In genomic region chr5:80754900-80755299, GRCh38 we compare ENCODE assay signal across 9 cellular contexts.
DNase-seq lines count a peak whose midpoint lies in the region; ATAC-seq and TF ChIP-seq lines count a peak whose summit lies in the region.
"Had no signal": no experiment of that assay in that cellular context is flagged by ENCODE, and none has a peak within 500 bp of the region (broad histone marks: within the 10 kb centered on the region; RNA-seq: fewer than 3 reads in every experiment).

No MANE protein-coding gene starts in this region.

- no peak for TF ChIP-seq CTCF in brain microvascular endothelial cell (IDR thresholded peaks at IDR 0.05; ENCODE audit: low read depth, low read length, missing control alignments)

- no peaks in the 10 kb centered on the region for H3K36me3 ChIP-seq in brain microvascular endothelial cell (replicated peaks)
- H3K36me3 ChIP-seq: cardiac muscle cell had no signal

- in situ Hi-C loops in brain microvascular endothelial cell (cut with HindIII; ENCODE audit: low pct_ligation_motif_present, low sequenced_read_pairs) = no loop called here

- peak overlapping the region; percentile 33; the same call in 1 of the 2 replicates for H3K4me3 ChIP-seq in GM08714 (ENCODE audit: low read length)
- no peak overlapping the region for H3K4me3 ChIP-seq in brain microvascular endothelial cell (ENCODE audit: low read depth, low read length)
- H3K4me3 ChIP-seq: cardiac muscle cell had no signal

- ATAC-seq in GM21786 (IDR thresholded peaks at IDR 0.05; ENCODE audit: unreplicated experiment) = peak; percentile 53

- DNase-seq in NCI-H2081 treated with DMSO at 0.1 percent for 48 hours (lab: John Stamatoyannopoulos, UW) (peak; percentile 63), brain microvascular endothelial cell (peak; percentile 36), pons (ENCODE audit: low spot score) (no peak), ureter (ENCODE audit: low spot score) (no peak), epidermal melanocyte (ENCODE audit: insufficient read length, low spot score) (no peak)
- DNase-seq in stimulated activated CD4-positive, alpha-beta T cell treated with anti-CD3 and anti-CD28 coated beads, TNF-alpha, amount 100 ng/mL, for 24 hours (ENCODE audit: low read depth in 3 of 3) = peak in 2 of 3 experiments; percentile 31 to 48

- H3K27ac ChIP-seq in brain microvascular endothelial cell = no peak overlapping the region
- H3K27ac ChIP-seq: cardiac muscle cell had no signal

- no peaks in the 10 kb centered on the region for H3K27me3 ChIP-seq in brain microvascular endothelial cell (replicated peaks)
- H3K27me3 ChIP-seq: cardiac muscle cell had no signal

Comparison
In these comparisons a context has a peak if more than half of its experiments do, and no peak if none do; other contexts are left out.
1. DNase-seq: peak in NCI-H2081 treated with DMSO at 0.1 percent for 48 hours (single experiment), brain microvascular endothelial cell (single experiment) and stimulated activated CD4-positive, alpha-beta T cell treated with anti-CD3 and anti-CD28 coated beads, TNF-alpha, amount 100 ng/mL, for 24 hours (2 of 3); none in pons (single experiment), ureter (single experiment) and epidermal melanocyte (single experiment).